Comparison of ENCODE assay signal across 11 cellular contexts in the genomic region with DNA sequence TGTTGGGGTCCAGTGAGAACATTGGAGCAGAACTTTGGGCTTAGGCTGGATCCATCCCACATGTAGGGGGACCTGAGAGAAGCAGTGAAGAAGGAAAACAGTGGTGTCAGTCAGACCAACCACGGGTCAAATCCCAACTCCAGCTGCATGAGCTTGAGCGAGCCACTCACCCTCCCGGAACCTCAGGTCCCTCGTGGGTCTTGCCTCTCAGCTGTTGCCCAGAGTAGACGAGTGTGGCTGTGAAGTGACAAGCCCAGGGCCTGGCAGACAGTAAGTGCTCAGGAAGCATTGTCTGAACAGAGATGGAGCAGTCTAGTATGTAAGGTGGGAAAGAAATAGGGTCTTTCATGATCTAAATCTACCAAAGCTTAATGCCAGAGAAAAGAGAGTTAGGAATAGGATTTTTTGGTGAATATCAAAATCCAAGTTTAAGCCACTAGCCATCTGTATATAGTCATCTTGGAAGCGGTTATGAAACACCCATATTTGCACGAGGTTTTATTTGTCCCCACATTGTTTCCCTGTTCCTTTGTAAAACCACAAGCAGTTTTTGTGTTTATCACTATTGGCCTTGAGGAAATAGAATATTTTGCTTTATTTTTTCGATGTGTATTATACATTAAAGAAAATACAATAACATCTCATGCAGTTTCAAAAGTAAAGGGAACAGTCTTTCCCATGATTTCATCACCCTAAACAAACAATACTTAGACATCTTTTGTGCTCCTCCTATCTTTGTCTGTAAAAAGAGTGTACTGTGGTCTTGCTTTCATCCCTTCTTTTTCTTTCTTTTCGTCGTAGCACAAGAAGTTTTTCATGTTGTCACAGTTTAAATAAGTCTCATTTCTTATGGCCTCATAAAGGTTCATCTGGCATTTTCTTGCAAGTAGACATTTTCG.
DNase-seq lines count a peak whose midpoint lies in the region; ATAC-seq lines count a peak whose summit lies in the region.
"Had no signal": no experiment of that assay in that cellular context is flagged by ENCODE, and none has a peak within 500 bp of the region (broad histone marks: within the 10 kb centered on the region; RNA-seq: fewer than 3 reads in every experiment).

No MANE protein-coding gene starts in this region.

- DNase-seq in EH (ENCODE audit: low read depth): peak; percentile 43
- peak; percentile 57 for DNase-seq in OCI-M1 (lab: John Stamatoyannopoulos, UW)
- peak; percentile 77 for DNase-seq in dedifferentiated amniotic fluid mesenchymal stem cell (ENCODE audit: extremely low spot score)
- peak; percentile 19 for DNase-seq in posterior vena cava (ENCODE audit: low spot score)
- DNase-seq in COR-L47 (lab: John Stamatoyannopoulos, UW): no peak
- DNase-seq in anterior cingulate cortex (lab: John Stamatoyannopoulos, UW): no peak
- DNase-seq: KG1, PC-3 had no signal

- intact Hi-C loops in posterior vena cava (cut with DNase I): no loop called here

- ATAC-seq in GM18502 (IDR thresholded peaks at IDR 0.05; ENCODE audit: poor library complexity, unreplicated experiment) (no peak), GM18909 (IDR thresholded peaks at IDR 0.05; ENCODE audit: poor library complexity, unreplicated experiment) (no peak)
- ATAC-seq: gastroesophageal sphincter, PC-3 had no signal

Comparison
In these comparisons a context has a peak if more than half of its experiments do, and no peak if none do; other contexts are left out.
1. DNase-seq: peak in EH (single experiment), OCI-M1 (single experiment), dedifferentiated amniotic fluid mesenchymal stem cell (single experiment) and posterior vena cava (single experiment); none in COR-L47 (single experiment) and anterior cingulate cortex (0 of 58).